In the genomic region with DNA sequence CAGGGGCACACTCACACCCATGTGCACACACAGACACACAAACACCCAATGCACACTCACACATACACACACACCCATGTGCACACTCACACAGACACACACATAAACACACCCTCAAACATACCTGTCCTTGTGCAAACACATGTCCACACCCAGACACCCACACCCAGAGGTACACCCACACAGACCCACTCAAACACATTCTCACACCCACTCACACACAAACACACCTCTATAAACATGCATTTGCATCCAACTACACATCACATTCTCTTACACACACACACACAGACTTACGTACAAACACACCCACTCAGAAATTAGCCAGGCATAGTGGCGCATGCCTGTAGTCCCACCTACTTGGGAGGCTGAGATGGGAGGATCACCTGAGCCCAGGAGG, we compare ENCODE assay signal across 10 cellular contexts. TPM values are rescaled to one million over a fixed set of nuclear protein-coding genes. Genes with fewer than 3 reads are reported as not detected.
"Had no signal": no experiment of that assay in that cellular context is flagged by ENCODE, and none has a peak within 500 bp of the region (broad histone marks: within the 10 kb centered on the region; RNA-seq: fewer than 3 reads in every experiment).

No MANE protein-coding gene starts in this region.

- H3K27ac ChIP-seq: GM23248, HL-60 had no signal

- DNase-seq: GM23248, GOT3, H9, HCEC 1CT, HFFc6, KBM-7 had no signal

- H3K4me3 ChIP-seq: GM23248 had no signal

- H2AFZ ChIP-seq: GM23248 had no signal

- H3K4me3 Mint-ChIP-seq: H9, HFFc6 had no signal

- FAIRE-seq: H54, HepG2 had no signal

- H3K9me3 Mint-ChIP-seq: H9, HFFc6 had no signal

- H3K27ac Mint-ChIP-seq: H9, HFFc6 had no signal

- H3K9ac ChIP-seq: GM23248 had no signal

RNA-seq across cellular contexts. Expression of gene FBN3, which starts 31.4 kb away (rescaled TPM):
- total RNA-seq: GM23248, HFFc6, HT1080 had no signal
- polyA plus RNA-seq: GM23248 had no signal
